In the genomic region with DNA sequence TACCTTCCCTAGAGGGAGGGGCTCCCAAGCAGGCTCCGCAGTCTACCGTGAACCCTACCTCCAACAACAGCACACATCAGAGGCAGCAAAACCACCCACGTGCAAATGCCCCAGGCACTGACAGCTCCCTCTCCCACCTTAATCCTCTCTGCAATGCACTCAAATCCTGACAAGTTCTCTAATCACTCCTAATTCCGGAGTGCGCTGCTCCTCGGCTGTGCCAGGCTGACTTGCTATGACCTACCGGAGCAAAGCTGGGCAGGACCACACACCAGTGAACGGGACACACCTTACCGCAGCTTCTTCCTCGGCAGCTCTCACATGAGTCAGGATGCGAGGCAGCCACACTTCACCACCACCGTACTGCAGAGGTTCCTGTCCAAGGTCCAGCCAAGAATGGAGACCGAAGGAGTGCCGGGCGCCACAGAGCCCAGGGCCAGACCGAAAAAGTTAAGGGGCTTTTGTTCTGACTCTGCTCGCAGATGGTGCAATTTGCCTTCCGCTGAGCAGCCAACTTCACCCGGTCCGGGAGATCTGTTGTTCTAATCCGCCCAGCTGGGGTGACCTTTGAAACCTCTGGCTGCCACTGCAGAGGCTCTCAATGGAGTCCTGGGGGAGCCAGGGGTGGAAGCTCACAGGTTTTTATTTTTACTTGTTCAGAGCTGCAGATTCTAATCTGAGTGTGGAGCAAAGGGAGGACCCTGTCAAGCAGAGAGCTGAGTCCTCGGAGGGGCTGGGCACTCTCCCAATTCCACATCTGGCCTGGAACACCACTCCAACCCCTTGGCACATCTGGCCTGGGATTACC, we compare ENCODE assay signal across 10 cellular contexts.
DNase-seq lines count a peak whose midpoint lies in the region; ATAC-seq and TF ChIP-seq lines count a peak whose summit lies in the region.
"Had no signal": no experiment of that assay in that cellular context is flagged by ENCODE, and none has a peak within 500 bp of the region (broad histone marks: within the 10 kb centered on the region; RNA-seq: fewer than 3 reads in every experiment).

No MANE protein-coding gene starts in this region.

- peaks cover 5% of the 10 kb centered on the region for H3K36me3 ChIP-seq in thoracic aorta
- no peaks in the 10 kb centered on the region for H3K36me3 ChIP-seq in CD4-positive, alpha-beta memory T cell (ENCODE audit: insufficient read depth, low read length)

- no peaks in the 10 kb centered on the region for H3K9me3 ChIP-seq in thoracic aorta
- no peaks in the 10 kb centered on the region for H3K9me3 ChIP-seq in CD4-positive, alpha-beta memory T cell (ENCODE audit: control insufficient read depth in 1 of 2, low read length in 2 of 2)

- peak; percentile 90 for DNase-seq in HT1080 (ENCODE audit: low read depth)
- DNase-seq in astrocyte of the spinal cord (ENCODE audit: low read depth, low spot score): peak; percentile 63
- DNase-seq in left colon: peak; percentile 60 to 66
- no peak for DNase-seq in thoracic aorta (ENCODE audit: low spot score)
- DNase-seq in HEK293T (ENCODE audit: extremely low spot score): no peak
- no peak for DNase-seq in CD4-positive, alpha-beta memory T cell
- DNase-seq in activated CD8-positive, alpha-beta memory T cell treated with anti-CD3 and anti-CD28 coated beads, Interleukin-2, amount 50 U/mL, for 4 hours: no peak
- DNase-seq: activated T-cell treated with anti-CD3 and anti-CD28 coated beads, Interleukin-2, amount 50 U/mL, for 72 hours; T-helper 17 cell had no signal

- H3K36me3 Mint-ChIP-seq in CD4-positive, alpha-beta memory T cell: no peaks in the 10 kb centered on the region

- no peaks in the 10 kb centered on the region for H3K4me1 Mint-ChIP-seq in CD4-positive, alpha-beta memory T cell
- H3K4me1 Mint-ChIP-seq: T-helper 17 cell had no signal

- H3K4me3 Mint-ChIP-seq in CD4-positive, alpha-beta memory T cell: peak overlapping the region in 1 of 8 donors; percentile 0
- H3K4me3 Mint-ChIP-seq: activated T-cell treated with anti-CD3 and anti-CD28 coated beads, Interleukin-2, amount 50 U/mL, for 72 hours; T-helper 17 cell had no signal

- peak overlapping the region; percentile 74 to 77 for H3K27ac ChIP-seq in thoracic aorta
- H3K27ac ChIP-seq in CD4-positive, alpha-beta memory T cell (ENCODE audit: low read depth, low read length): no peak overlapping the region

- H3K27ac Mint-ChIP-seq in CD4-positive, alpha-beta memory T cell: peak overlapping the region in 1 of 7 donors; percentile 38
- H3K27ac Mint-ChIP-seq: activated T-cell treated with anti-CD3 and anti-CD28 coated beads, Interleukin-2, amount 50 U/mL, for 72 hours; T-helper 17 cell had no signal

- POLR2A ChIA-PET in HEK293T (lab: Yijun Ruan, JAX): no interaction called here
- POLR2A ChIA-PET in CD4-positive, alpha-beta memory T cell (lab: Charles Lee; ENCODE audit: partially characterized antibody): no interaction called here

- in situ Hi-C loops in astrocyte of the spinal cord (cut with HindIII; ENCODE audit: low sequenced_read_pairs): no loop called here

- H3K27me3 Mint-ChIP-seq in CD4-positive, alpha-beta memory T cell: peaks cover 2 to 5% of the 10 kb centered on the region in 2 donors

- TF ChIP-seq CTCF in astrocyte of the spinal cord (IDR thresholded peaks at IDR 0.05; ENCODE audit: low read depth, low read length) (no peak), thoracic aorta (IDR thresholded peaks at IDR 0.05) (no peak)

- no peaks in the 10 kb centered on the region for H3K27me3 ChIP-seq in thoracic aorta (replicated peaks; ENCODE audit: insufficient read depth)
- no peaks in the 10 kb centered on the region for H3K27me3 ChIP-seq in CD4-positive, alpha-beta memory T cell (ENCODE audit: insufficient read depth, low read length)

- peak; percentile 90 for ATAC-seq in left colon
- no peak for ATAC-seq in thoracic aorta (ENCODE audit: insufficient number of reproducible peaks, low FRiP score, low read depth)
- ATAC-seq in HG03159 (IDR thresholded peaks at IDR 0.05; ENCODE audit: unreplicated experiment): no peak
- ATAC-seq: activated T-cell treated with anti-CD3 and anti-CD28 coated beads, Interleukin-2, amount 50 U/mL, for 72 hours; T-helper 17 cell had no signal

- H3K4me1 ChIP-seq in thoracic aorta (ENCODE audit: control insufficient read depth in 1 of 2, low read depth in 2 of 2): peaks cover 7 to 36% of the 10 kb centered on the region in 2 donors
- H3K4me1 ChIP-seq in CD4-positive, alpha-beta memory T cell (ENCODE audit: insufficient read depth, low read length): no peaks in the 10 kb centered on the region

- CTCF ChIA-PET in HEK293T (lab: Yijun Ruan, JAX): no interaction called here
- CTCF ChIA-PET in CD4-positive, alpha-beta memory T cell (lab: Charles Lee; ENCODE audit: partially characterized antibody): no interaction called here

- intact Hi-C loops in left colon (cut with DNase I, micrococcal nuclease): no loop called here
- intact Hi-C loops in CD4-positive, alpha-beta memory T cell (cut with micrococcal nuclease): no loop called here

- no peak overlapping the region for H3K4me3 ChIP-seq in astrocyte of the spinal cord (ENCODE audit: low read depth, low read length)
- H3K4me3 ChIP-seq in thoracic aorta: peak overlapping the region; percentile 48
- H3K4me3 ChIP-seq in CD4-positive, alpha-beta memory T cell (ENCODE audit: low read length in 2 of 2): no peak overlapping the region

- no peaks in the 10 kb centered on the region for H3K9me3 Mint-ChIP-seq in CD4-positive, alpha-beta memory T cell
- H3K9me3 Mint-ChIP-seq: activated T-cell treated with anti-CD3 and anti-CD28 coated beads, Interleukin-2, amount 50 U/mL, for 72 hours had no signal

TF ChIP-seq in HEK293T, 16 proteins besides CTCF, POLR2A, EP300 and RAD21:
- TF ChIP-seq NFRKB (IDR thresholded peaks at IDR 0.05): no peak
- TF ChIP-seq, protein P1, sequence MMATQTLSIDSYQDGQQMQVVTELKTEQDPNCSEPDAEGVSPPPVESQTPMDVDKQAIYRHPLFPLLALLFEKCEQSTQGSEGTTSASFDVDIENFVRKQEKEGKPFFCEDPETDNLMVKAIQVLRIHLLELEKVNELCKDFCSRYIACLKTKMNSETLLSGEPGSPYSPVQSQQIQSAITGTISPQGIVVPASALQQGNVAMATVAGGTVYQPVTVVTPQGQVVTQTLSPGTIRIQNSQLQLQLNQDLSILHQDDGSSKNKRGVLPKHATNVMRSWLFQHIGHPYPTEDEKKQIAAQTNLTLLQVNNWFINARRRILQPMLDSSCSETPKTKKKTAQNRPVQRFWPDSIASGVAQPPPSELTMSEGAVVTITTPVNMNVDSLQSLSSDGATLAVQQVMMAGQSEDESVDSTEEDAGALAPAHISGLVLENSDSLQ (IDR thresholded peaks at IDR 0.05): no peak
- no peak for TF ChIP-seq ELF4 (IDR thresholded peaks at IDR 0.05)
- TF ChIP-seq TARDBP (IDR thresholded peaks at IDR 0.05): no peak
- no peak for TF ChIP-seq ARNT (IDR thresholded peaks at IDR 0.05)
- TF ChIP-seq CTBP1 (IDR thresholded peaks at IDR 0.05; ENCODE audit: borderline replicate concordance): no peak
- no peak for TF ChIP-seq SP1 (IDR thresholded peaks at IDR 0.05)
- no peak for TF ChIP-seq BHLHE40 (IDR thresholded peaks at IDR 0.05; ENCODE audit: borderline replicate concordance)
- TF ChIP-seq LEF1 (IDR thresholded peaks at IDR 0.05; ENCODE audit: borderline replicate concordance): no peak

Comparison
In these comparisons a context has a peak if more than half of its experiments do, and no peak if none do; other contexts are left out.
1. DNase-seq: peak in HT1080 (single experiment), astrocyte of the spinal cord (single experiment) and left colon (2 of 2); none in thoracic aorta (single experiment), HEK293T (single experiment), CD4-positive, alpha-beta memory T cell (0 of 5) and activated CD8-positive, alpha-beta memory T cell treated with anti-CD3 and anti-CD28 coated beads, Interleukin-2, amount 50 U/mL, for 4 hours (single experiment).